Comparison of ENCODE assay signal across 1 cellular context in the genomic region with DNA sequence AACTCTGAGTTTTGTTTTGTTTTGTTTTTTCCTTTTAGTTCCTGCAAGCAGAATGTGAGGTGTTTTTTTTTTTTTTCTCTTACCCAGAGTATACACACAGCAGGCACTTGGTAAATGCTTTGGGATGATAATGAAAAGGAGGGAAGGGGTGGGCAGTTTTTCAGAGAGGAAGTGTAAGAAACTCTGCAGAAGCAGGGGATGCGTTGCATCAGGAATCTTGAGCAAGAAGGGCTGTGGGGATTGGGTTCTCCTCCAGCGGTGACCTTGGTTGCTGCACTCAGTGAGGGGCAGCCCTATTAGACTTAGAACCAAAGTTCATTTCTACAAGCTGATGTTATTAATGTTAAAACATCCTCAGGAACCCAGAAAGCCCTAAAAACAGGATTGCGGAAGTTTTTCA.
TF ChIP-seq lines count a peak whose summit lies in the region.

No MANE protein-coding gene starts in this region.

TF ChIP-seq in GM23338, 12 proteins besides CTCF, POLR2A, EP300 and RAD21 (continued from another document):
- TF ChIP-seq, protein P1, sequence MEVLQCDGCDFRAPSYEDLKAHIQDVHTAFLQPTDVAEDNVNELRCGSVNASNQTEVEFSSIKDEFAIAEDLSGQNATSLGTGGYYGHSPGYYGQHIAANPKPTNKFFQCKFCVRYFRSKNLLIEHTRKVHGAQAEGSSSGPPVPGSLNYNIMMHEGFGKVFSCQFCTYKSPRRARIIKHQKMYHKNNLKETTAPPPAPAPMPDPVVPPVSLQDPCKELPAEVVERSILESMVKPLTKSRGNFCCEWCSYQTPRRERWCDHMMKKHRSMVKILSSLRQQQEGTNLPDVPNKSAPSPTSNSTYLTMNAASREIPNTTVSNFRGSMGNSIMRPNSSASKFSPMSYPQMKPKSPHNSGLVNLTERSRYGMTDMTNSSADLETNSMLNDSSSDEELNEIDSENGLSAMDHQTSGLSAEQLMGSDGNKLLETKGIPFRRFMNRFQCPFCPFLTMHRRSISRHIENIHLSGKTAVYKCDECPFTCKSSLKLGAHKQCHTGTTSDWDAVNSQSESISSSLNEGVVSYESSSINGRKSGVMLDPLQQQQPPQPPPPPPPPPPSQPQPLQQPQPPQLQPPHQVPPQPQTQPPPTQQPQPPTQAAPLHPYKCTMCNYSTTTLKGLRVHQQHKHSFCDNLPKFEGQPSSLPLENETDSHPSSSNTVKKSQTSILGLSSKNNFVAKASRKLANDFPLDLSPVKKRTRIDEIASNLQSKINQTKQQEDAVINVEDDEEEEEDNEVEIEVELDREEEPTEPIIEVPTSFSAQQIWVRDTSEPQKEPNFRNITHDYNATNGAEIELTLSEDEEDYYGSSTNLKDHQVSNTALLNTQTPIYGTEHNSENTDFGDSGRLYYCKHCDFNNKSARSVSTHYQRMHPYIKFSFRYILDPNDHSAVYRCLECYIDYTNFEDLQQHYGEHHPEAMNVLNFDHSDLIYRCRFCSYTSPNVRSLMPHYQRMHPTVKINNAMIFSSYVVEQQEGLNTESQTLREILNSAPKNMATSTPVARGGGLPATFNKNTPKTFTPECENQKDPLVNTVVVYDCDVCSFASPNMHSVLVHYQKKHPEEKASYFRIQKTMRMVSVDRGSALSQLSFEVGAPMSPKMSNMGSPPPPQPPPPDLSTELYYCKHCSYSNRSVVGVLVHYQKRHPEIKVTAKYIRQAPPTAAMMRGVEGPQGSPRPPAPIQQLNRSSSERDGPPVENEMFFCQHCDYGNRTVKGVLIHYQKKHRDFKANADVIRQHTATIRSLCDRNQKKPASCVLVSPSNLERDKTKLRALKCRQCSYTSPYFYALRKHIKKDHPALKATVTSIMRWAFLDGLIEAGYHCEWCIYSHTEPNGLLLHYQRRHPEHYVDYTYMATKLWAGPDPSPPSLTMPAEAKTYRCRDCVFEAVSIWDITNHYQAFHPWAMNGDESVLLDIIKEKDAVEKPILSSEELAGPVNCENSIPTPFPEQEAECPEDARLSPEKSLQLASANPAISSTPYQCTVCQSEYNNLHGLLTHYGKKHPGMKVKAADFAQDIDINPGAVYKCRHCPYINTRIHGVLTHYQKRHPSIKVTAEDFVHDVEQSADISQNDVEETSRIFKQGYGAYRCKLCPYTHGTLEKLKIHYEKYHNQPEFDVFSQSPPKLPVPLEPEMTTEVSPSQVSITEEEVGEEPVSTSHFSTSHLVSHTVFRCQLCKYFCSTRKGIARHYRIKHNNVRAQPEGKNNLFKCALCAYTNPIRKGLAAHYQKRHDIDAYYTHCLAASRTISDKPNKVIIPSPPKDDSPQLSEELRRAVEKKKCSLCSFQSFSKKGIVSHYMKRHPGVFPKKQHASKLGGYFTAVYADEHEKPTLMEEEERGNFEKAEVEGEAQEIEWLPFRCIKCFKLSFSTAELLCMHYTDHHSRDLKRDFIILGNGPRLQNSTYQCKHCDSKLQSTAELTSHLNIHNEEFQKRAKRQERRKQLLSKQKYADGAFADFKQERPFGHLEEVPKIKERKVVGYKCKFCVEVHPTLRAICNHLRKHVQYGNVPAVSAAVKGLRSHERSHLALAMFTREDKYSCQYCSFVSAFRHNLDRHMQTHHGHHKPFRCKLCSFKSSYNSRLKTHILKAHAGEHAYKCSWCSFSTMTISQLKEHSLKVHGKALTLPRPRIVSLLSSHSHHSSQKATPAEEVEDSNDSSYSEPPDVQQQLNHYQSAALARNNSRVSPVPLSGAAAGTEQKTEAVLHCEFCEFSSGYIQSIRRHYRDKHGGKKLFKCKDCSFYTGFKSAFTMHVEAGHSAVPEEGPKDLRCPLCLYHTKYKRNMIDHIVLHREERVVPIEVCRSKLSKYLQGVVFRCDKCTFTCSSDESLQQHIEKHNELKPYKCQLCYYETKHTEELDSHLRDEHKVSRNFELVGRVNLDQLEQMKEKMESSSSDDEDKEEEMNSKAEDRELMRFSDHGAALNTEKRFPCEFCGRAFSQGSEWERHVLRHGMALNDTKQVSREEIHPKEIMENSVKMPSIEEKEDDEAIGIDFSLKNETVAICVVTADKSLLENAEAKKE (CRISPR knock-in tag; IDR thresholded peaks at IDR 0.05) = no peak
- TF ChIP-seq EZH2 (IDR thresholded peaks at IDR 0.05; ENCODE audit: low read depth, unreplicated experiment) = no peak
- no peak for TF ChIP-seq CREB1 (CRISPR knock-in tag; IDR thresholded peaks at IDR 0.05; ENCODE audit: low read depth)
- no peak for TF ChIP-seq NANOG (IDR thresholded peaks at IDR 0.05; ENCODE audit: borderline replicate concordance)
